Comparison of ENCODE assay signal across 14 cellular contexts in the genomic region with DNA sequence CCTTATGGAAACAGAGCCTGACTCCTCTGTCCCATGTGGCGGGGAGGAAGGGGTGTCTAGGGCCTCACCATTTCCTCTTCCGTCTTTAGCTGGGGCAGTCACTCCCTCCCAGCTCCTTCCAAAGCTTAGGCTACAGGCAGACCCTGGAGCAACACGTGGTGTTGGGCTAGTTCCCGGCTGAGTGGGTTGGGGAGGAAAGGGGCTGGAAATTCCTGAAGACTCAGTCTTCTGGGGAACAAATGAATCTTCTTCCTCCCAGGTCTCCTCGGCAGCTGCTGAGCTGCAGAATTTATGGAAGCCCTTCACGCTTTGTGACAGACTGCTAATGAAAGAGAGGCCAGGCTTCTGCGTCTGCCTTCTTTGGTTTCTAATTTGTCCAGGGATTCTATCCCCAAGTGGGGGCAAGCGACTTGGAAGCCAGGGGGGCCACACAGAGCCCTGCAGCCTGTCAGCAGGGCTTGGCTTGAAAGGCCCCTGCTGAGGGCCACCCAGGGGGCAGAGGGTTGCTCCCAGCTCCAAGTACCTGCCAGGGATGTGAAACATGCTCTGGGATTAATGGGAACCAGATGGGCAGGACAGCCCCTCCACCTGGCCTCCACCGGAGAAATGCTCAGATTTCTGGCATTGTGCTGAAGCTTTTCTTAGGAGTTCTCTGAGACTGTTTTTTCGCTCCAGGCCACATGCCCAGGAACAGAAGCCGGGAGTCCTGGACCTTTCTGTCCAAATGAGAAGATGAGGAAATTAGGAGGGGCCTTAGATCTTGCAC.
DNase-seq lines count a peak whose midpoint lies in the region; ATAC-seq, FAIRE-seq and TF ChIP-seq lines count a peak whose summit lies in the region.
"Had no signal": no experiment of that assay in that cellular context is flagged by ENCODE, and none has a peak within 500 bp of the region (broad histone marks: within the 10 kb centered on the region; RNA-seq: fewer than 3 reads in every experiment).

No MANE protein-coding gene starts in this region.

- H3K36me3 ChIP-seq in kidney (ENCODE audit: control insufficient read depth in 1 of 2, insufficient read depth in 2 of 2, low read length in 2 of 2) = no peaks in the 10 kb centered on the region
- H3K36me3 ChIP-seq in stomach = no peaks in the 10 kb centered on the region

- H3K9me3 ChIP-seq in kidney (ENCODE audit: control insufficient read depth in 1 of 2, low read length in 2 of 2) = no peaks in the 10 kb centered on the region
- no peaks in the 10 kb centered on the region for H3K9me3 ChIP-seq in stomach

- TF ChIP-seq POLR2A in stomach (IDR thresholded peaks at IDR 0.05) (no peak), GM18505 (IDR thresholded peaks at IDR 0.05; ENCODE audit: borderline replicate concordance, extremely low read depth, insufficient read depth, insufficient read length) (no peak)

- ATAC-seq in HG03439 (IDR thresholded peaks at IDR 0.05; ENCODE audit: unreplicated experiment) (no peak), GM18505 (IDR thresholded peaks at IDR 0.05; ENCODE audit: unreplicated experiment) (no peak)
- ATAC-seq: PC-3 had no signal

- H3K27me3 Mint-ChIP-seq in brain = peaks cover 3% of the 10 kb centered on the region

- no peaks in the 10 kb centered on the region for H3K27me3 ChIP-seq in stomach

- TF ChIP-seq CTCF in brain (conservative IDR thresholded peaks at IDR 0.05) (no peak), kidney (IDR thresholded peaks at IDR 0.05; ENCODE audit: borderline replicate concordance, extremely low read depth, insufficient read depth) (no peak), stomach (IDR thresholded peaks at IDR 0.05) (no peak)

- peaks cover 88% of the 10 kb centered on the region for H3K4me1 Mint-ChIP-seq in brain
- H3K4me1 Mint-ChIP-seq: activated CD4-positive, alpha-beta memory T cell treated with anti-CD3 and anti-CD28 coated beads, Interleukin-2, amount 10 ng/mL, durations not matched to agents 7 days and 5 days; activated naive CD4-positive, alpha-beta T cell treated with anti-CD3 and anti-CD28 coated beads, Interleukin-2, amount 10 ng/mL, durations not matched to agents 7 days and 5 days; CD4-positive, alpha-beta memory T cell; naive B cell had no signal

- TF ChIP-seq EP300 in stomach (IDR thresholded peaks at IDR 0.05) = no peak

- H3K4me1 ChIP-seq in kidney (ENCODE audit: control insufficient read depth in 1 of 2, insufficient read depth in 1 of 2, low read depth in 1 of 2, low read length in 2 of 2) (peaks cover 0 to 7% of the 10 kb centered on the region in 2 donors), stomach (peaks cover 0 to 28% (median 4%) of the 10 kb centered on the region in 4 donors)

- whole genome bisulfite sequencing in stomach, 5 donors = 61 to 71% (median 66%) methylated on average over 11 of the region's 11 CpGs

- H3K9me3 Mint-ChIP-seq in brain = no peaks in the 10 kb centered on the region
- H3K9me3 Mint-ChIP-seq: activated CD4-positive, alpha-beta memory T cell treated with anti-CD3 and anti-CD28 coated beads, Interleukin-2, amount 10 ng/mL, durations not matched to agents 7 days and 5 days; activated naive CD4-positive, alpha-beta T cell treated with anti-CD3 and anti-CD28 coated beads, Interleukin-2, amount 10 ng/mL, durations not matched to agents 7 days and 5 days had no signal

- H3K4me3 Mint-ChIP-seq in brain = peak overlapping the region in 2 of 5 experiments; percentile 12 to 16
- H3K4me3 Mint-ChIP-seq: activated CD4-positive, alpha-beta memory T cell treated with anti-CD3 and anti-CD28 coated beads, Interleukin-2, amount 10 ng/mL, durations not matched to agents 7 days and 5 days; activated naive CD4-positive, alpha-beta T cell treated with anti-CD3 and anti-CD28 coated beads, Interleukin-2, amount 10 ng/mL, durations not matched to agents 7 days and 5 days; CD4-positive, alpha-beta memory T cell; naive B cell had no signal

- H3K27ac ChIP-seq in kidney (ENCODE audit: low read depth in 2 of 2, low read length in 2 of 2) (no peak overlapping the region), stomach (peak overlapping the region in 3 of 5 donors; percentile 43 to 47 (median 43))

- no peak overlapping the region for H3K9ac ChIP-seq in kidney (ENCODE audit: low read length in 2 of 2)

- peak; percentile 62 for DNase-seq in LHCN-M2 (ENCODE audit: low read depth)
- DNase-seq in kidney = peak; percentile 83
- DNase-seq in stomach = no peak
- DNase-seq in AG08395 (ENCODE audit: low spot score) = no peak
- DNase-seq in cortex of kidney (lab: John Stamatoyannopoulos, UW) = no peak
- DNase-seq: activated CD4-positive, alpha-beta memory T cell treated with anti-CD3 and anti-CD28 coated beads, Interleukin-2, amount 10 ng/mL, durations not matched to agents 7 days and 5 days; activated naive CD4-positive, alpha-beta T cell treated with anti-CD3 and anti-CD28 coated beads, Interleukin-2, amount 10 ng/mL, durations not matched to agents 7 days and 5 days; CD4-positive, alpha-beta memory T cell; naive B cell; PC-3 had no signal

- H3K27ac Mint-ChIP-seq in brain = peak overlapping the region in 4 of 5 experiments; percentile 56 to 94 (median 87)
- H3K27ac Mint-ChIP-seq: activated CD4-positive, alpha-beta memory T cell treated with anti-CD3 and anti-CD28 coated beads, Interleukin-2, amount 10 ng/mL, durations not matched to agents 7 days and 5 days; activated naive CD4-positive, alpha-beta T cell treated with anti-CD3 and anti-CD28 coated beads, Interleukin-2, amount 10 ng/mL, durations not matched to agents 7 days and 5 days; CD4-positive, alpha-beta memory T cell; naive B cell had no signal

- intact Hi-C loops in kidney (cut with DNase I) = no loop called here
- intact Hi-C loops in stomach (cut with DNase I; ENCODE audit: low total_unique reads) = no loop called here

- no peak overlapping the region for H3K4me3 ChIP-seq in kidney (ENCODE audit: low read length in 2 of 2)
- no peak overlapping the region for H3K4me3 ChIP-seq in stomach

- H3K36me3 Mint-ChIP-seq in brain = peaks cover 7% of the 10 kb centered on the region
- H3K36me3 Mint-ChIP-seq: activated naive CD4-positive, alpha-beta T cell treated with anti-CD3 and anti-CD28 coated beads, Interleukin-2, amount 10 ng/mL, durations not matched to agents 7 days and 5 days; CD4-positive, alpha-beta memory T cell; naive B cell had no signal

- no peak for FAIRE-seq in kidney (lab: Jason Lieb, UNC)
- FAIRE-seq: HepG2 had no signal

Comparison
In these comparisons a context has a peak if more than half of its experiments do, and no peak if none do; other contexts are left out.
1. DNase-seq: peak in LHCN-M2 (single experiment) and kidney (single experiment); none in stomach (single experiment), AG08395 (single experiment) and cortex of kidney (single experiment).
2. H3K27ac ChIP-seq: peak in stomach (3 of 5); none in kidney (0 of 2).